ENCODE assay signal across 23 cellular contexts in genomic region chr1:230661976-230662375, GRCh38. TPM values are rescaled to one million over a fixed set of nuclear protein-coding genes. Genes with fewer than 3 reads are reported as not detected.
DNase-seq lines count a peak whose midpoint lies in the region; ATAC-seq, FAIRE-seq and TF ChIP-seq lines count a peak whose summit lies in the region.
"Had no signal": no experiment of that assay in that cellular context is flagged by ENCODE, and none has a peak within 500 bp of the region (broad histone marks: within the 10 kb centered on the region; RNA-seq: fewer than 3 reads in every experiment).

No MANE protein-coding gene starts in this region.

- no peak for ATAC-seq in A549
- ATAC-seq: activated T-cell treated with anti-CD3 and anti-CD28 coated beads, Interleukin-2, amount 50 U/mL, for 72 hours; left ventricle myocardium superior; naive thymus-derived CD8-positive, alpha-beta T cell; PC-3; T-cell had no signal

- H3K36me3 ChIP-seq in sigmoid colon: peaks cover 0 to 73% (median 21%) of the 10 kb centered on the region in 4 donors

- H3K9me3 ChIP-seq in A549 (no peaks in the 10 kb centered on the region), sigmoid colon (no peaks in the 10 kb centered on the region)
- H3K9me3 ChIP-seq: ascending aorta, HAP-1, MG63, right atrium auricular region, SJCRH30 had no signal

- CTCF ChIA-PET in A549 (lab: Yijun Ruan, JAX): interaction anchor here (1.1 to 1.3 kb wide), 2 partner anchors 19 to 20 kb away, joined by 3 to 4 read pairs; no protein-coding TSS in a partner anchor

- intact Hi-C loops in sigmoid colon (cut with DNase I): no loop called here

- WGBS in A549 (ENCODE audit: missing lambda C conversion rate): 84% methylated on average over 4 of the region's 4 CpGs
- 83 to 90% methylated on average over 4 of the region's 4 CpGs for WGBS in sigmoid colon, 2 donors

- H3K4me3 ChIP-seq in A549 (no peak overlapping the region), sigmoid colon (no peak overlapping the region)
- H3K4me3 ChIP-seq: ascending aorta, HAP-1, hepatocyte, MG63, right atrium auricular region, SJCRH30 had no signal

- no peak for TF ChIP-seq POLR2A in A549 (IDR thresholded peaks at IDR 0.05; ENCODE audit: low read length)
- TF ChIP-seq POLR2A in sigmoid colon (IDR thresholded peaks at IDR 0.05): no peak
- no peak for TF ChIP-seq POLR2A in H54 (IDR thresholded peaks at IDR 0.05; ENCODE audit: low read depth, low read length)

- H3K4me1 ChIP-seq in A549: no peaks in the 10 kb centered on the region
- no peaks in the 10 kb centered on the region for H3K4me1 ChIP-seq in sigmoid colon
- H3K4me1 ChIP-seq: ascending aorta, HAP-1, right atrium auricular region, SJCRH30 had no signal

- FAIRE-seq in A549 (lab: Jason Lieb, UNC) (peak; percentile 56), H54 (lab: Jason Lieb, UNC) (no peak)

- TF ChIP-seq EP300 in A549 (IDR thresholded peaks at IDR 0.05): no peak
- TF ChIP-seq EP300 in sigmoid colon (IDR thresholded peaks at IDR 0.05): no peak

- H3K27me3 ChIP-seq in sigmoid colon: no peaks in the 10 kb centered on the region
- H3K27me3 ChIP-seq: ascending aorta, hepatocyte, MG63, right atrium auricular region, SJCRH30 had no signal

- POLR2A ChIA-PET in A549 (lab: Yijun Ruan, JAX): no interaction called here

- TF ChIP-seq RAD21 in A549 (conservative IDR thresholded peaks at IDR 0.05 in 1 of 2, IDR thresholded peaks at IDR 0.05 in 1 of 2): no peak

- DNase-seq in A549 (ENCODE audit: low read depth in 1 of 2, low spot score in 1 of 2): no peak
- peak; percentile 64 for DNase-seq in DMS53 (lab: John Stamatoyannopoulos, UW)
- DNase-seq in NCI-H2196 (lab: John Stamatoyannopoulos, UW; ENCODE audit: unreplicated experiment): peak; percentile 26
- DNase-seq in cerebellar cortex (ENCODE audit: low spot score): peak; percentile 97
- no peak for DNase-seq in sigmoid colon
- no peak for DNase-seq in H54 (ENCODE audit: insufficient read length, low spot score)
- DNase-seq in NCI-H526 treated with DMSO at 0.1 percent for 48 hours (lab: John Stamatoyannopoulos, UW): no peak
- DNase-seq: activated T-cell treated with anti-CD3 and anti-CD28 coated beads, Interleukin-2, amount 50 U/mL, for 72 hours; effector CD8-positive, alpha-beta T cell; foreskin melanocyte; GDM1; left ventricle myocardium superior; MG63; naive thymus-derived CD8-positive, alpha-beta T cell; PC-3; SJCRH30; stimulated activated CD4-positive, alpha-beta T cell treated with anti-CD3 and anti-CD28 coated beads, Interleukin-12 subunit alpha, Interleukin-12 subunit beta, amount 100 ng/mL, for 4 hours; T-cell had no signal

- TF ChIP-seq CTCF in A549 (IDR thresholded peaks at IDR 0.05) (no peak), sigmoid colon (IDR thresholded peaks at IDR 0.05) (no peak)

- H3K27ac ChIP-seq in A549: no peak overlapping the region
- H3K27ac ChIP-seq in sigmoid colon: no peak overlapping the region
- H3K27ac ChIP-seq: ascending aorta, hepatocyte, right atrium auricular region, SJCRH30 had no signal

- no peak overlapping the region for H3K4me2 ChIP-seq in A549
- H3K4me2 ChIP-seq: hepatocyte had no signal

TF ChIP-seq in A549, 52 proteins besides CTCF, POLR2A, EP300 and RAD21:
- TF ChIP-seq EHMT2 (IDR thresholded peaks at IDR 0.05; ENCODE audit: low read depth) (no peak), E2F6 (IDR thresholded peaks at IDR 0.05; ENCODE audit: borderline replicate concordance, low read depth) (no peak)
TF ChIP-seq in A549: peak in this region for 0.

RNA-seq across cellular contexts. Expression of gene COG2, which starts 19.7 kb away (rescaled TPM):
- polyA plus RNA-seq in A549 (2011; rRNA removed) (32.3 and 34.2 TPM in 2 replicates), A549 (2017; fragmentation: RNase III; extraction: RNeasy Plus Mini Kit Qiagen cat#74134 plus additional on column Dnase treatment) (21.9 to 23.4 TPM (median 23.0 TPM) in 3 replicates), sigmoid colon (10 to 100 TPM; 17.5 to 31.2 (median 28.7) TPM)
- 10.4 and 11.0 TPM in 2 replicates for polyA plus RNA-seq in A549 (2012; cell fraction: cytosol; rRNA removed)
- polyA plus RNA-seq in A549 (2012; cell fraction: nucleus; rRNA removed): 8.8 and 11.1 TPM in 2 replicates
- 19.9 and 20.5 TPM in 2 replicates for polyA minus RNA-seq in A549 (2011; rRNA and poly(A)+ RNA removed)
- total RNA-seq in sigmoid colon: 10 to 100 TPM; 17.6 to 26.4 (median 25.0) TPM

RNA-seq across cellular contexts. Expression of gene AGT, which starts 51.9 kb away (rescaled TPM):
- 0.18 and 0.32 TPM in 2 replicates for polyA plus RNA-seq in A549 (2011; rRNA removed)
- 0.03 and 0.04 TPM in 2 replicates for polyA plus RNA-seq in A549 (2012; cell fraction: cytosol; rRNA removed)
- 0.02 and 0.09 TPM in 2 replicates for polyA plus RNA-seq in A549 (2012; cell fraction: nucleus; rRNA removed)
- 0.06 TPM in 1 of 3 replicates, not detected in the others for polyA plus RNA-seq in A549 (2017; fragmentation: RNase III; extraction: RNeasy Plus Mini Kit Qiagen cat#74134 plus additional on column Dnase treatment)
- 0.08 and 0.44 TPM in 2 replicates for polyA minus RNA-seq in A549 (2011; rRNA and poly(A)+ RNA removed)
- total RNA-seq in sigmoid colon: 1 to 10 TPM in 3 of 4 donors, under 1 TPM in 1; 0.36 to 9.2 (median 3.0) TPM
- polyA plus RNA-seq in sigmoid colon: 1 to 10 TPM in 2 of 3 donors, under 1 TPM in 1; 0.60 to 3.5 (median 1.6) TPM
- total RNA-seq: activated T-cell treated with anti-CD3 and anti-CD28 coated beads, Interleukin-2, amount 50 U/mL, for 72 hours; naive thymus-derived CD8-positive, alpha-beta T cell; NCI-H460; PC-3 had no signal
- polyA plus RNA-seq: naive thymus-derived CD8-positive, alpha-beta T cell had no signal

Comparison
In these comparisons a context has a peak if more than half of its experiments do, and no peak if none do; other contexts are left out.
1. DNase-seq: peak in DMS53 (single experiment), NCI-H2196 (single experiment) and cerebellar cortex (single experiment); none in A549 (0 of 2), sigmoid colon (single experiment), H54 (single experiment) and NCI-H526 treated with DMSO at 0.1 percent for 48 hours (single experiment).